2 cellular contexts compared by ENCODE assay signal in the genomic region with DNA sequence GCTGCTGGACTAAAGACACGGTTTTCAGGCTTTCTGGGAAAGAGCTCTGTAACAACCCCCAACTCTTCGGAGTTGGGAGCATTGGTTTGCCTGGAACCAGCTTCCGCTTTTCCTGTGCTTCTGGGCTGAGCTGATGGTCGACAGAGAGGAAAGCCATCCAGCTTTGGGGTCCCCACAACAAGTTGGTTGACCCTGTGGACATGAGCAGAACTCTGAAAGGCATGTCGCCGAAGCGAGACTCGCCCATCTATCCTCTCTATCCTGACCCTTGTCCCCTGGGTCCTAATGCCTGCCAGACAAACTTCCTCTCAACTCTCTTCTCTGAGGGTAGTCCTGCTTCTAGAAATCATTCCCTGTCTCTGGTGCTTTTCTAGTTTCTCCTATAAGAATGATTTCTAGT.
A peak's percentile ranks its signal among the peaks of the same experiment; 100 is the strongest.
TF ChIP-seq lines count a peak whose summit lies in the region.

No MANE protein-coding gene starts in this region.

TF ChIP-seq in SK-N-SH, 30 proteins besides CTCF, POLR2A, EP300 and RAD21 (continued from another document):
- TF ChIP-seq, protein P1, sequence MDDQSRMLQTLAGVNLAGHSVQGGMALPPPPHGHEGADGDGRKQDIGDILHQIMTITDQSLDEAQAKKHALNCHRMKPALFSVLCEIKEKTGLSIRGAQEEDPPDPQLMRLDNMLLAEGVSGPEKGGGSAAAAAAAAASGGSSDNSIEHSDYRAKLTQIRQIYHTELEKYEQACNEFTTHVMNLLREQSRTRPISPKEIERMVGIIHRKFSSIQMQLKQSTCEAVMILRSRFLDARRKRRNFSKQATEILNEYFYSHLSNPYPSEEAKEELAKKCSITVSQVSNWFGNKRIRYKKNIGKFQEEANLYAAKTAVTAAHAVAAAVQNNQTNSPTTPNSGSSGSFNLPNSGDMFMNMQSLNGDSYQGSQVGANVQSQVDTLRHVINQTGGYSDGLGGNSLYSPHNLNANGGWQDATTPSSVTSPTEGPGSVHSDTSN (IDR thresholded peaks at IDR 0.05): 0 out of 2 replicates have a peak, but pooled peaks have one; percentile 15
- no peak for TF ChIP-seq TCF12 (IDR thresholded peaks at IDR 0.05)
- no peak for TF ChIP-seq NFIC (IDR thresholded peaks at IDR 0.05; ENCODE audit: borderline replicate concordance)
- TF ChIP-seq FOXJ3 (CRISPR knock-in tag; IDR thresholded peaks at IDR 0.05): no peak
- TF ChIP-seq, protein P2, sequence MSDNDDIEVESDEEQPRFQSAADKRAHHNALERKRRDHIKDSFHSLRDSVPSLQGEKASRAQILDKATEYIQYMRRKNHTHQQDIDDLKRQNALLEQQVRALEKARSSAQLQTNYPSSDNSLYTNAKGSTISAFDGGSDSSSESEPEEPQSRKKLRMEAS (IDR thresholded peaks at IDR 0.05; ENCODE audit: low read depth): peak; percentile 45; the same call in 1 of the 2 replicates
- no peak for TF ChIP-seq RCOR1 (IDR thresholded peaks at IDR 0.05; ENCODE audit: low read length)

TF ChIP-seq in SK-N-SH treated with all-trans-retinoic acid at 6 μM for 48 hours, 23 proteins besides CTCF, POLR2A, EP300 and RAD21 (continued from another document):
- TF ChIP-seq, protein P3, sequence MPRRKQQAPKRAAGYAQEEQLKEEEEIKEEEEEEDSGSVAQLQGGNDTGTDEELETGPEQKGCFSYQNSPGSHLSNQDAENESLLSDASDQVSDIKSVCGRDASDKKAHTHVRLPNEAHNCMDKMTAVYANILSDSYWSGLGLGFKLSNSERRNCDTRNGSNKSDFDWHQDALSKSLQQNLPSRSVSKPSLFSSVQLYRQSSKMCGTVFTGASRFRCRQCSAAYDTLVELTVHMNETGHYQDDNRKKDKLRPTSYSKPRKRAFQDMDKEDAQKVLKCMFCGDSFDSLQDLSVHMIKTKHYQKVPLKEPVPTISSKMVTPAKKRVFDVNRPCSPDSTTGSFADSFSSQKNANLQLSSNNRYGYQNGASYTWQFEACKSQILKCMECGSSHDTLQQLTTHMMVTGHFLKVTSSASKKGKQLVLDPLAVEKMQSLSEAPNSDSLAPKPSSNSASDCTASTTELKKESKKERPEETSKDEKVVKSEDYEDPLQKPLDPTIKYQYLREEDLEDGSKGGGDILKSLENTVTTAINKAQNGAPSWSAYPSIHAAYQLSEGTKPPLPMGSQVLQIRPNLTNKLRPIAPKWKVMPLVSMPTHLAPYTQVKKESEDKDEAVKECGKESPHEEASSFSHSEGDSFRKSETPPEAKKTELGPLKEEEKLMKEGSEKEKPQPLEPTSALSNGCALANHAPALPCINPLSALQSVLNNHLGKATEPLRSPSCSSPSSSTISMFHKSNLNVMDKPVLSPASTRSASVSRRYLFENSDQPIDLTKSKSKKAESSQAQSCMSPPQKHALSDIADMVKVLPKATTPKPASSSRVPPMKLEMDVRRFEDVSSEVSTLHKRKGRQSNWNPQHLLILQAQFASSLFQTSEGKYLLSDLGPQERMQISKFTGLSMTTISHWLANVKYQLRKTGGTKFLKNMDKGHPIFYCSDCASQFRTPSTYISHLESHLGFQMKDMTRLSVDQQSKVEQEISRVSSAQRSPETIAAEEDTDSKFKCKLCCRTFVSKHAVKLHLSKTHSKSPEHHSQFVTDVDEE (CRISPR knock-in tag; IDR thresholded peaks at IDR 0.05): no peak
- TF ChIP-seq SNAI2 (CRISPR knock-in tag; IDR thresholded peaks at IDR 0.05) (no peak), TCF4 (CRISPR knock-in tag; IDR thresholded peaks at IDR 0.05; ENCODE audit: borderline replicate concordance) (no peak), CSDC2 (CRISPR knock-in tag; IDR thresholded peaks at IDR 0.05) (no peak), ZC3H10 (CRISPR knock-in tag; IDR thresholded peaks at IDR 0.05) (no peak), ZNF70 (CRISPR knock-in tag; IDR thresholded peaks at IDR 0.05) (no peak), ARNTL (CRISPR knock-in tag; IDR thresholded peaks at IDR 0.05; ENCODE audit: borderline replicate concordance, low read depth) (no peak), ZFP30 (CRISPR knock-in tag; IDR thresholded peaks at IDR 0.05) (no peak)
- TF ChIP-seq, protein P4, sequence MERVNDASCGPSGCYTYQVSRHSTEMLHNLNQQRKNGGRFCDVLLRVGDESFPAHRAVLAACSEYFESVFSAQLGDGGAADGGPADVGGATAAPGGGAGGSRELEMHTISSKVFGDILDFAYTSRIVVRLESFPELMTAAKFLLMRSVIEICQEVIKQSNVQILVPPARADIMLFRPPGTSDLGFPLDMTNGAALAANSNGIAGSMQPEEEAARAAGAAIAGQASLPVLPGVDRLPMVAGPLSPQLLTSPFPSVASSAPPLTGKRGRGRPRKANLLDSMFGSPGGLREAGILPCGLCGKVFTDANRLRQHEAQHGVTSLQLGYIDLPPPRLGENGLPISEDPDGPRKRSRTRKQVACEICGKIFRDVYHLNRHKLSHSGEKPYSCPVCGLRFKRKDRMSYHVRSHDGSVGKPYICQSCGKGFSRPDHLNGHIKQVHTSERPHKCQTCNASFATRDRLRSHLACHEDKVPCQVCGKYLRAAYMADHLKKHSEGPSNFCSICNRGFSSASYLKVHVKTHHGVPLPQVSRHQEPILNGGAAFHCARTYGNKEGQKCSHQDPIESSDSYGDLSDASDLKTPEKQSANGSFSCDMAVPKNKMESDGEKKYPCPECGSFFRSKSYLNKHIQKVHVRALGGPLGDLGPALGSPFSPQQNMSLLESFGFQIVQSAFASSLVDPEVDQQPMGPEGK (CRISPR knock-in tag; IDR thresholded peaks at IDR 0.05; ENCODE audit: borderline replicate concordance): no peak
